In the genomic region with DNA sequence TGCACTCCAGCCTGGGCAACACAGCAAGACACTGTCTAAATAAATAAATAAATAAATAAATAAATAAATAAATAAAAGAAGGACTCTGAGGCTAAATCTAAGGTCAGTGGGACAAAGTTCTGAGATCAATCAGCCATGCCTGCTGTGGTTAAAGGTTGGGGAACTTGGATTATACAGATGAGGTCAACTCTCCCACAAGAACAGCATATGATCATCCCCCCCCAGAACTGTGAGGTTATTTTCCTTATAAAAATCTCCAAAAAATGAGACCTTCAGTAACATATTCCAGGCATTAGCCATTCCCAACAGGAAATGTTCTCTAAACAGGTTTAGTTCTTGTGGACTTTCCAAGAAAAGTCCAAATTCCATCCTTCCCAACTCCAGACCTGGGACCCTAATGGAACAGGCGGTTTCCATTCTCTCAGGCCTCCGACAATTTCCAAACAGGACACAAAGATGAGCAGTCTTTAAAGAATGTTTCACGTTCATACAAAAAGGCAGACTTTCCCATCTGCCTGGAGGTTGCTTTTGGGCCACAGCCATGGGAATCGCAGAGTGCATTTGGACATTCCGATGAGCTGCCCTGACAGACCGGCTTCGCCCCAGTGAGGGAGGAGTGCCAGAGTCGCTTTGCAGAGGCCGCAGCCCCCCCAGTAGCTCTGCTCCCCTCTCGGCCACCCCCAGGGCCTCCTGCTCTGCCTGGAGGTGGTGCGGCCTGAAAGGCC, we compare ENCODE assay signal across 13 cellular contexts.
DNase-seq lines count a peak whose midpoint lies in the region; ATAC-seq and TF ChIP-seq lines count a peak whose summit lies in the region.
"Had no signal": no experiment of that assay in that cellular context is flagged by ENCODE, and none has a peak within 500 bp of the region (broad histone marks: within the 10 kb centered on the region; RNA-seq: fewer than 3 reads in every experiment).

No MANE protein-coding gene starts in this region.

- H3K9me3 ChIP-seq in AG04450 (ENCODE audit: control insufficient read depth, insufficient read depth, low read length): peaks cover 3% of the 10 kb centered on the region
- H3K9me3 ChIP-seq in ascending aorta: peaks cover 0 to 2% of the 10 kb centered on the region in 2 donors

- H3K4me3 Mint-ChIP-seq in osteocyte (ENCODE audit: unreplicated experiment): peak overlapping the region; percentile 5
- H3K4me3 Mint-ChIP-seq in natural killer cell: no peak overlapping the region
- H3K4me3 Mint-ChIP-seq: T-helper 1 cell treated with Interleukin-12 subunit alpha and Interleukin-12 subunit beta and Interleukin-4 antibody, amounts not matched to agents 30 μg/mL and 1 μg/mL, for 36 hours had no signal

- TF ChIP-seq CTCF in AG04450 (IDR thresholded peaks at IDR 0.05; ENCODE audit: low read depth, low read length) (no peak), ascending aorta (IDR thresholded peaks at IDR 0.05) (no peak), osteocyte (IDR thresholded peaks at IDR 0.05) (no peak), natural killer cell (IDR thresholded peaks at IDR 0.05) (no peak)

- DNase-seq in AG04450 (ENCODE audit: low read depth, low spot score): peak; percentile 82
- peak in 1 of 2 donors; percentile 74 for DNase-seq in ascending aorta (ENCODE audit: low spot score in 2 of 2)
- peak; percentile 36 for DNase-seq in fibroblast of the conjunctiva (ENCODE audit: low read depth)
- DNase-seq in osteocyte (ENCODE audit: extremely low spot score, unreplicated experiment): no peak
- no peak for DNase-seq in central memory CD4-positive, alpha-beta T cell
- DNase-seq in DMS53 treated with DMSO at 0.1 percent for 48 hours (lab: John Stamatoyannopoulos, UW; ENCODE audit: unreplicated experiment): no peak
- DNase-seq in natural killer cell: no peak
- DNase-seq: ACHN; activated effector memory CD4-positive, alpha-beta T cell treated with anti-CD3 and anti-CD28 coated beads, Interleukin-2, amount 50 U/mL, for 16 hours; effector CD8-positive, alpha-beta T cell; OCI-M1 had no signal

- POLR2A ChIA-PET in AG04450 (lab: Yijun Ruan, JAX): interaction anchor here (0.7 to 2.0 kb wide), 6 partner anchors 16 to 275 kb away, joined by 3 to 13 read pairs (median 4); no protein-coding TSS in a partner anchor

- no peak for ATAC-seq in HG03196 (IDR thresholded peaks at IDR 0.05; ENCODE audit: unreplicated experiment)
- ATAC-seq in natural killer cell: no peak

- peak overlapping the region; percentile 88 for H3K27ac ChIP-seq in AG04450 (ENCODE audit: low read depth, low read length)
- peak overlapping the region; percentile 86 to 88 for H3K27ac ChIP-seq in ascending aorta

- H3K27me3 ChIP-seq in AG04450 (ENCODE audit: control insufficient read depth, insufficient read depth, low read length) (peaks cover under 1% of the 10 kb centered on the region), ascending aorta (no peaks in the 10 kb centered on the region)

- H3K27ac Mint-ChIP-seq in osteocyte (ENCODE audit: unreplicated experiment): peak overlapping the region; percentile 97
- no peak overlapping the region for H3K27ac Mint-ChIP-seq in natural killer cell
- H3K27ac Mint-ChIP-seq: T-helper 1 cell treated with Interleukin-12 subunit alpha and Interleukin-12 subunit beta and Interleukin-4 antibody, amounts not matched to agents 30 μg/mL and 1 μg/mL, for 36 hours had no signal

- H3K4me1 Mint-ChIP-seq in osteocyte (ENCODE audit: unreplicated experiment) (peaks cover 56% of the 10 kb centered on the region), natural killer cell (no peaks in the 10 kb centered on the region)

- H3K4me3 ChIP-seq in AG04450 (ENCODE audit: low read depth, low read length): no peak overlapping the region
- no peak overlapping the region for H3K4me3 ChIP-seq in ascending aorta

- intact Hi-C loops in ascending aorta (cut with DNase I): loop anchor here (2.0 kb wide), 1 partner anchor 26 kb away; no protein-coding TSS in a partner anchor
- intact Hi-C loops in natural killer cell (cut with micrococcal nuclease): no loop called here

- CTCF ChIA-PET in AG04450 (lab: Charles Lee): interaction anchor here (0.6 to 1.0 kb wide), 3 partner anchors 24 to 52 kb away, joined by 3 to 4 read pairs (median 4); no protein-coding TSS in a partner anchor

- H3K4me1 ChIP-seq in ascending aorta: peaks cover 6 to 14% of the 10 kb centered on the region in 2 donors

- H3K27me3 Mint-ChIP-seq in osteocyte (ENCODE audit: unreplicated experiment) (no peaks in the 10 kb centered on the region), natural killer cell (ENCODE audit: low read depth in 2 of 2) (peaks cover 0 to 2% of the 10 kb centered on the region in 2 donors)

- H3K9me3 Mint-ChIP-seq in osteocyte (ENCODE audit: unreplicated experiment) (no peaks in the 10 kb centered on the region), natural killer cell (no peaks in the 10 kb centered on the region)
- H3K9me3 Mint-ChIP-seq: T-helper 1 cell treated with Interleukin-12 subunit alpha and Interleukin-12 subunit beta and Interleukin-4 antibody, amounts not matched to agents 30 μg/mL and 1 μg/mL, for 36 hours had no signal

- no peaks in the 10 kb centered on the region for H3K36me3 ChIP-seq in ascending aorta

- H3K36me3 Mint-ChIP-seq in osteocyte (ENCODE audit: unreplicated experiment) (no peaks in the 10 kb centered on the region), natural killer cell (no peaks in the 10 kb centered on the region)

Comparison
In these comparisons a context has a peak if more than half of its experiments do, and no peak if none do; other contexts are left out.
1. DNase-seq: peak in AG04450 (single experiment) and fibroblast of the conjunctiva (single experiment); none in osteocyte (single experiment), central memory CD4-positive, alpha-beta T cell (single experiment), DMS53 treated with DMSO at 0.1 percent for 48 hours (single experiment) and natural killer cell (single experiment).